Comparison of ENCODE assay signal across 24 cellular contexts in the genomic region with DNA sequence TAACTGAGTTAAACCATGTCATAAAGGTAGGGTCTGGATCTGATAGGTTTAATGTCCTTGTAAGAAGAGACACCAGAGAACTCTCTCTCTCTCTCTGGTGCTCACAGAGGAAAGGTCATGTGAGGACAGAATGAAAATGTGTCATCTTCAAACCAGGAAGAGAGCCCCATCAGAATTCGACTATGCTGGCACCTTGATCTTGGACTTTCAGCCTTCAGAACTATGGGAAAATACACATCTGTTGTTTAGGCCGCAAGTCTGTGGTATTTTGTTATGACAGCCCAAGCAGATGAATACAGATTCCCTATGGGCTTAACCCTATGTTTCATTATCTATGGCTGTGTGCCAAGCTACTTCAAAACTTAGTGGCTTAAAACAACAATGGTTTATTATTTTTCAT.
A peak's percentile ranks its signal among the peaks of the same experiment; 100 is the strongest.
DNase-seq lines count a peak whose midpoint lies in the region; FAIRE-seq and TF ChIP-seq lines count a peak whose summit lies in the region.
"Had no signal": no experiment of that assay in that cellular context is flagged by ENCODE, and none has a peak within 500 bp of the region (broad histone marks: within the 10 kb centered on the region; RNA-seq: fewer than 3 reads in every experiment).

No MANE protein-coding gene starts in this region.

- no peaks in the 10 kb centered on the region for H4K20me1 ChIP-seq in astrocyte (ENCODE audit: insufficient read depth, low read length)
- H4K20me1 ChIP-seq: BLaER1 treated with 17β-estradiol and CSF1 and Interleukin-3, amounts not matched to agents 10 nM and 100 nM had no signal

- H3K27ac ChIP-seq in breast epithelium (no peak overlapping the region), astrocyte (ENCODE audit: low read depth, low read length) (no peak overlapping the region), substantia nigra (ENCODE audit: low read depth, low read length, poor library complexity, severe bottlenecking) (no peak overlapping the region)
- H3K27ac ChIP-seq: BLaER1 treated with 17β-estradiol and CSF1 and Interleukin-3, amounts not matched to agents 10 nM and 100 nM; gastroesophageal sphincter; stomach had no signal

- no peak overlapping the region for H3K4me2 ChIP-seq in astrocyte (ENCODE audit: low read length)

- no peaks in the 10 kb centered on the region for H3K27me3 Mint-ChIP-seq in MCF 10A (ENCODE audit: insufficient read depth, unreplicated experiment)
- no peaks in the 10 kb centered on the region for H3K27me3 Mint-ChIP-seq in astrocyte (ENCODE audit: low read depth, unreplicated experiment)
- H3K27me3 Mint-ChIP-seq: activated CD4-positive, alpha-beta T cell treated with anti-CD3 and anti-CD28 coated beads for 36 hours; central memory CD8-positive, alpha-beta T cell had no signal

- CTCF ChIA-PET in MCF 10A (lab: Yijun Ruan, JAX): no interaction called here

- BruUV-seq in MCF 10A (replicated peaks; lab: Mats Ljungman, UMichigan): no TSS peak

- H3K9me3 ChIP-seq in breast epithelium (no peaks in the 10 kb centered on the region), astrocyte (ENCODE audit: insufficient read depth, low read depth, low read length) (no peaks in the 10 kb centered on the region)
- H3K9me3 ChIP-seq: gastroesophageal sphincter, stomach had no signal

- no peak for FAIRE-seq in astrocyte (lab: Jason Lieb, UNC)
- FAIRE-seq: A204.1, D721Med had no signal

- H3K36me3 Mint-ChIP-seq in MCF 10A (ENCODE audit: insufficient read depth, unreplicated experiment) (no peaks in the 10 kb centered on the region), astrocyte (ENCODE audit: low read depth, unreplicated experiment) (no peaks in the 10 kb centered on the region)

- H3K4me3 ChIP-seq in breast epithelium (no peak overlapping the region), astrocyte (ENCODE audit: insufficient read depth, low read depth, low read length) (no peak overlapping the region)
- H3K4me3 ChIP-seq: BLaER1 treated with 17β-estradiol and CSF1 and Interleukin-3, amounts not matched to agents 10 nM and 100 nM; gastroesophageal sphincter; stomach had no signal

- no peaks in the 10 kb centered on the region for H3K79me2 ChIP-seq in astrocyte (ENCODE audit: insufficient read depth, low read length)

- H3K4me1 ChIP-seq in breast epithelium (no peaks in the 10 kb centered on the region), astrocyte (ENCODE audit: insufficient read depth, low read length) (peaks cover 13% of the 10 kb centered on the region)
- H3K4me1 ChIP-seq: stomach had no signal

- H3K9me3 Mint-ChIP-seq in MCF 10A (ENCODE audit: unreplicated experiment) (peaks cover 11% of the 10 kb centered on the region), astrocyte (ENCODE audit: unreplicated experiment) (no peaks in the 10 kb centered on the region)
- H3K9me3 Mint-ChIP-seq: activated T-helper 2 cell treated with anti-CD3 and anti-CD28 coated beads, Interferon-gamma antibody, Interleukin-2, Interleukin-4, amounts not matched to agents 10 μg/mL and 5 μg/mL and 100 μg/mL, durations not matched to agents 14 hours and 24 hours and 36 hours; central memory CD8-positive, alpha-beta T cell had no signal

- no peaks in the 10 kb centered on the region for H3K36me3 ChIP-seq in breast epithelium
- H3K36me3 ChIP-seq in astrocyte (ENCODE audit: insufficient read depth, low read length): no peaks in the 10 kb centered on the region
- H3K36me3 ChIP-seq: BLaER1 treated with 17β-estradiol and CSF1 and Interleukin-3, amounts not matched to agents 10 nM and 100 nM; gastroesophageal sphincter; stomach had no signal

- H3K9ac ChIP-seq in astrocyte (ENCODE audit: low read length): no peak overlapping the region
- H3K9ac ChIP-seq: BLaER1 treated with 17β-estradiol and CSF1 and Interleukin-3, amounts not matched to agents 10 nM and 100 nM had no signal

- no peak for TF ChIP-seq POLR2A in breast epithelium (IDR thresholded peaks at IDR 0.05)

- TF ChIP-seq CTCF in MCF 10A (IDR thresholded peaks at IDR 0.05; ENCODE audit: unreplicated experiment): no peak
- no peak for TF ChIP-seq CTCF in breast epithelium (IDR thresholded peaks at IDR 0.05)
- no peak for TF ChIP-seq CTCF in astrocyte (IDR thresholded peaks at IDR 0.05; ENCODE audit: insufficient read depth, low read depth, low read length)

- no peaks in the 10 kb centered on the region for H3K27me3 ChIP-seq in breast epithelium
- no peaks in the 10 kb centered on the region for H3K27me3 ChIP-seq in astrocyte (ENCODE audit: insufficient read depth, low read length)
- H3K27me3 ChIP-seq: BLaER1 treated with 17β-estradiol and CSF1 and Interleukin-3, amounts not matched to agents 10 nM and 100 nM; gastroesophageal sphincter; stomach had no signal

- H3K27ac Mint-ChIP-seq in MCF 10A (ENCODE audit: low read depth, unreplicated experiment): no peak overlapping the region
- no peak overlapping the region for H3K27ac Mint-ChIP-seq in astrocyte (ENCODE audit: unreplicated experiment)
- H3K27ac Mint-ChIP-seq: activated CD4-positive, alpha-beta T cell treated with anti-CD3 and anti-CD28 coated beads for 36 hours; activated T-helper 2 cell treated with anti-CD3 and anti-CD28 coated beads, Interferon-gamma antibody, Interleukin-2, Interleukin-4, amounts not matched to agents 10 μg/mL and 5 μg/mL and 100 μg/mL, durations not matched to agents 14 hours and 24 hours and 36 hours; mesothelial cell of epicardium; nephron had no signal

- H3K4me1 Mint-ChIP-seq in MCF 10A (ENCODE audit: insufficient read depth, unreplicated experiment) (peaks cover 8% of the 10 kb centered on the region), astrocyte (ENCODE audit: low read depth, unreplicated experiment) (peaks cover 17% of the 10 kb centered on the region)
- H3K4me1 Mint-ChIP-seq: activated CD4-positive, alpha-beta T cell treated with anti-CD3 and anti-CD28 coated beads for 36 hours; central memory CD8-positive, alpha-beta T cell had no signal

- intact Hi-C loops in MCF 10A (cut with micrococcal nuclease): no loop called here
- intact Hi-C loops in breast epithelium (cut with DNase I; ENCODE audit: low total_unique reads): no loop called here

- no peak overlapping the region for H2AFZ ChIP-seq in astrocyte (ENCODE audit: low read depth, low read length)

- DNase-seq in MCF 10A (ENCODE audit: unreplicated experiment) (peak; percentile 33), breast epithelium (ENCODE audit: low spot score in 2 of 2) (no peak), astrocyte (ENCODE audit: low read depth) (peak; percentile 26), fibroblast of peridontal ligament (ENCODE audit: extremely low read depth) (peak; percentile 37), stromal cell of bone marrow (ENCODE audit: low read depth) (peak; percentile 31), NCI-H2107 treated with DMSO at 0.1 percent for 48 hours (lab: John Stamatoyannopoulos, UW; ENCODE audit: unreplicated experiment) (no peak), NCI-H1436 (lab: John Stamatoyannopoulos, UW) (no peak), substantia nigra (lab: John Stamatoyannopoulos, UW) (no peak)
- DNase-seq: activated CD4-positive, alpha-beta T cell treated with anti-CD3 and anti-CD28 coated beads for 36 hours; effector CD4-positive, alpha-beta T cell; NCI-H1048; NCI-H2029; NCI-H510A; NK-92 treated with Interleukin-12 subunit alpha and Interleukin-12 subunit beta, amount 100 ng/mL, for 24 hours; RPMI8226; stomach had no signal

- H3K4me3 Mint-ChIP-seq in MCF 10A (ENCODE audit: unreplicated experiment) (no peak overlapping the region), astrocyte (ENCODE audit: unreplicated experiment) (no peak overlapping the region)
- H3K4me3 Mint-ChIP-seq: activated CD4-positive, alpha-beta T cell treated with anti-CD3 and anti-CD28 coated beads for 36 hours; central memory CD8-positive, alpha-beta T cell; mesothelial cell of epicardium; nephron had no signal

- POLR2A ChIA-PET in MCF 10A (lab: Yijun Ruan, JAX): interaction anchor here (1.0 kb wide), 1 partner anchor 28 kb away, joined by 3 read pairs; no protein-coding TSS in a partner anchor

Comparison
In these comparisons a context has a peak if more than half of its experiments do, and no peak if none do; other contexts are left out.
1. DNase-seq: peak in MCF 10A (single experiment), astrocyte (single experiment), fibroblast of peridontal ligament (single experiment) and stromal cell of bone marrow (single experiment); none in breast epithelium (0 of 2), NCI-H2107 treated with DMSO at 0.1 percent for 48 hours (single experiment), NCI-H1436 (single experiment) and substantia nigra (0 of 49).